ENCODE assay signal across 20 cellular contexts in the genomic region with DNA sequence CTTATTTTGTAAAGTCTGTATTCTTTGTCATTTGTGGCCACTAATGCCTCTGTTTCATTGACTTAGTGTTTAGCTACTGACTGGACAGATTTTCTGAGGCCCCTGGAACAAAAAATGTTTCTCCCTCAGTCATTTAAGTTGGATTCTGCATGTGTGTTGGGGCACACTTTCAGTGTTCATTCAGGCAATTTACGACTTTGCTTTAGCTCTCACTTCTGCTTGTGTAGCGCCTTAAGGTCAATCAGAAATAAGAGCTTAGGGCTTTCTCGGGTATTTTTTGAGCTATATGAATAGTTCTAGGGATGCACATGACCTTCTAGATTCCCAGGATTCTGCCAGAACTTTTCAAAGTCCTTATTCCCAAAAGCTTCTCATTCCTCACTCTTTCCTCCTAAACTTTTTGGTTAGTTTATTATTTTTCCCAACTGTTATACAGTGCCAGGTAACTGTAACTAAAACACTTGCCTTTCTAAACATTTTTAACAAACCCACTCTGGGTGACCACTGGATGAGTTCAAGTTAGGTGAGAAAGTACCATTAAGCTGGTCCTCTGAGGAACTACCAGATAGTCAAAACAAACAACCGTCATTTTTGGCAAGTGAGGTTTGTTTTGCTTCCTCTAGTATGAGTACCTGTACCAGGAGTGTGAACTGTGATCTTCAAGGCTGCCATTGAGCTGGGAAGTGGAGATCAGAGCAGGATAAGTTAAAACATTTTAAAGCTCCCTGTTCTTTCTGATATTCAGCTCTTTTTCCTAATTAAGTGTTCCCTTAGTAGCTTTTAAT.
DNase-seq lines count a peak whose midpoint lies in the region; ATAC-seq, FAIRE-seq and TF ChIP-seq lines count a peak whose summit lies in the region.
"Had no signal": no experiment of that assay in that cellular context is flagged by ENCODE, and none has a peak within 500 bp of the region (broad histone marks: within the 10 kb centered on the region; RNA-seq: fewer than 3 reads in every experiment).

No MANE protein-coding gene starts in this region.

- H3K4me2 ChIP-seq in GM23338, result no peak overlapping the region
- H3K4me2 ChIP-seq in astrocyte (ENCODE audit: low read length), result no peak overlapping the region
- no peak overlapping the region for H3K4me2 ChIP-seq in mesenchymal stem cell (ENCODE audit: low read length, poor library complexity, severe bottlenecking)
- H3K4me2 ChIP-seq in OCI-LY7 (ENCODE audit: low read length), result no peak overlapping the region
- H3K4me2 ChIP-seq: KMS-11 had no signal

- no peaks in the 10 kb centered on the region for H3K36me3 Mint-ChIP-seq in GM23338 (ENCODE audit: low read depth)
- H3K36me3 Mint-ChIP-seq in astrocyte (ENCODE audit: low read depth, unreplicated experiment), result no peaks in the 10 kb centered on the region

- H3K79me2 ChIP-seq in GM23338 (replicated peaks; ENCODE audit: insufficient read depth) (no peaks in the 10 kb centered on the region), astrocyte (ENCODE audit: insufficient read depth, low read length) (no peaks in the 10 kb centered on the region), OCI-LY7 (ENCODE audit: insufficient read depth, low read depth, low read length) (no peaks in the 10 kb centered on the region)

- H3K4me3 ChIP-seq in GM23338, result no peak overlapping the region
- H3K4me3 ChIP-seq in astrocyte (ENCODE audit: insufficient read depth, low read depth, low read length), result no peak overlapping the region
- H3K4me3 ChIP-seq in mesenchymal stem cell (ENCODE audit: insufficient read depth in 1 of 2, low read depth in 1 of 2, low read length in 2 of 2), result no peak overlapping the region
- no peak overlapping the region for H3K4me3 ChIP-seq in OCI-LY7 (ENCODE audit: low read depth, low read length, poor library complexity, severe bottlenecking)

- FAIRE-seq in astrocyte (lab: Jason Lieb, UNC), result peak; percentile 78
- FAIRE-seq: GM18507 had no signal

- H3K36me3 ChIP-seq in GM23338 (ENCODE audit: insufficient read depth) (no peaks in the 10 kb centered on the region), astrocyte (ENCODE audit: insufficient read depth, low read length) (no peaks in the 10 kb centered on the region), mesenchymal stem cell (ENCODE audit: control insufficient read depth in 1 of 2, insufficient read depth in 2 of 2, low read depth in 1 of 2, low read length in 2 of 2) (no peaks in the 10 kb centered on the region), OCI-LY7 (ENCODE audit: insufficient read depth, low read length) (no peaks in the 10 kb centered on the region)

- H4K91ac ChIP-seq in mesenchymal stem cell (ENCODE audit: low read length), result no peak overlapping the region

- POLR2A ChIA-PET in OCI-LY7 (lab: Charles Lee), result no interaction called here

- no peak overlapping the region for H2AK5ac ChIP-seq in mesenchymal stem cell (ENCODE audit: low read length, severe bottlenecking)

- CTCF ChIA-PET in OCI-LY7 (lab: Charles Lee; ENCODE audit: unreplicated experiment), result no interaction called here

- H3K9me3 Mint-ChIP-seq in GM23338 (no peaks in the 10 kb centered on the region), astrocyte (ENCODE audit: unreplicated experiment) (no peaks in the 10 kb centered on the region)

- H3K4me1 ChIP-seq in GM23338 (ENCODE audit: insufficient read depth) (peaks cover 10% of the 10 kb centered on the region), astrocyte (ENCODE audit: insufficient read depth, low read length) (no peaks in the 10 kb centered on the region), mesenchymal stem cell (ENCODE audit: control insufficient read depth, insufficient read depth, low read depth, low read length) (no peaks in the 10 kb centered on the region), OCI-LY7 (ENCODE audit: insufficient read depth, low read length, poor library complexity, severe bottlenecking) (no peaks in the 10 kb centered on the region)
- H3K4me1 ChIP-seq: Caco-2 had no signal

- no peaks in the 10 kb centered on the region for H3K27me3 Mint-ChIP-seq in GM23338 (ENCODE audit: insufficient read depth, low read depth, poor library complexity)
- no peaks in the 10 kb centered on the region for H3K27me3 Mint-ChIP-seq in astrocyte (ENCODE audit: low read depth, unreplicated experiment)

- H2BK15ac ChIP-seq in mesenchymal stem cell (ENCODE audit: low read depth, poor library complexity, severe bottlenecking), result no peak overlapping the region

- H3F3A ChIP-seq in GM23338 (replicated peaks; ENCODE audit: low read depth), result no peaks in the 10 kb centered on the region

- BruUV-seq in OCI-LY7 (replicated peaks; lab: Mats Ljungman, UMichigan), result no TSS peak

- H3K9me3 ChIP-seq in astrocyte (ENCODE audit: insufficient read depth, low read depth, low read length) (no peaks in the 10 kb centered on the region), mesenchymal stem cell (ENCODE audit: control insufficient read depth, low read length) (no peaks in the 10 kb centered on the region), OCI-LY7 (ENCODE audit: low read length) (no peaks in the 10 kb centered on the region)
- H3K9me3 ChIP-seq: Caco-2 had no signal

- intact Hi-C loops in OCI-LY7 (cut with micrococcal nuclease; ENCODE audit: unreplicated experiment), result no loop called here

- peak overlapping the region; percentile 49 for H4K8ac ChIP-seq in mesenchymal stem cell (ENCODE audit: low read length)

- H3K4ac ChIP-seq in mesenchymal stem cell (ENCODE audit: low read depth in 1 of 2, low read length in 2 of 2), result no peak overlapping the region

- no peaks in the 10 kb centered on the region for H3K27me3 ChIP-seq in GM23338 (ENCODE audit: insufficient read depth)
- H3K27me3 ChIP-seq in astrocyte (ENCODE audit: insufficient read depth, low read length), result no peaks in the 10 kb centered on the region
- H3K27me3 ChIP-seq in mesenchymal stem cell (ENCODE audit: control insufficient read depth in 1 of 2, insufficient read depth in 1 of 2, low read length in 2 of 2), result no peaks in the 10 kb centered on the region

- ATAC-seq in GM18867 (IDR thresholded peaks at IDR 0.05; ENCODE audit: unreplicated experiment) (peak; percentile 71), GM23338 (no peak)
- ATAC-seq: SK-N-SH treated with all-trans-retinoic acid at 6 μM for 48 hours had no signal

- H3K18ac ChIP-seq in mesenchymal stem cell (ENCODE audit: low read depth in 1 of 2, low read length in 2 of 2), result peak overlapping the region in 1 of 2 experiments; percentile 12

- H3K9ac ChIP-seq in astrocyte (ENCODE audit: low read length) (no peak overlapping the region), mesenchymal stem cell (ENCODE audit: low read length) (no peak overlapping the region)
- H3K9ac ChIP-seq: KMS-11 had no signal

- H3K23ac ChIP-seq in mesenchymal stem cell (ENCODE audit: low read length in 2 of 2), result no peak overlapping the region

- H2AFZ ChIP-seq in GM23338 (peak overlapping the region; percentile 48; the same call in 1 of the 2 replicates), astrocyte (ENCODE audit: low read depth, low read length) (no peak overlapping the region), mesenchymal stem cell (ENCODE audit: low read depth, low read length) (no peak overlapping the region), OCI-LY7 (ENCODE audit: low read length) (no peak overlapping the region)

- no peaks in the 10 kb centered on the region; the same call in 1 of the 2 replicates for H3K9me2 ChIP-seq in GM23338 (ENCODE audit: insufficient read depth)
- no peaks in the 10 kb centered on the region for H3K9me2 ChIP-seq in OCI-LY7 (ENCODE audit: insufficient read depth, low read length)

- H3K27ac ChIP-seq in GM23338 (ENCODE audit: low read depth), result no peak overlapping the region
- H3K27ac ChIP-seq in astrocyte (ENCODE audit: low read depth, low read length), result no peak overlapping the region
- H3K27ac ChIP-seq in mesenchymal stem cell (ENCODE audit: low read length, poor library complexity, severe bottlenecking), result no peak overlapping the region
- no peak overlapping the region for H3K27ac ChIP-seq in OCI-LY7 (ENCODE audit: low read depth, low read length, poor library complexity, severe bottlenecking)
- H3K27ac ChIP-seq: KMS-11 had no signal

- TF ChIP-seq CTCF in GM23338 (conservative IDR thresholded peaks at IDR 0.05; ENCODE audit: low read depth in 2 of 2), result no peak
- TF ChIP-seq CTCF in astrocyte (IDR thresholded peaks at IDR 0.05; ENCODE audit: insufficient read depth, low read depth, low read length), result no peak
- no peak for TF ChIP-seq CTCF in OCI-LY7 (conservative IDR thresholded peaks at IDR 0.05; ENCODE audit: low read length)

- H4K20me1 ChIP-seq in GM23338 (replicated peaks; ENCODE audit: insufficient read depth) (no peaks in the 10 kb centered on the region), astrocyte (ENCODE audit: insufficient read depth, low read length) (no peaks in the 10 kb centered on the region), OCI-LY7 (ENCODE audit: insufficient read depth, low read length) (no peaks in the 10 kb centered on the region)

- no peak overlapping the region for H2BK5ac ChIP-seq in mesenchymal stem cell (ENCODE audit: low read depth, low read length, poor library complexity, severe bottlenecking)

- H3K4me3 Mint-ChIP-seq in GM23338 (no peak overlapping the region), astrocyte (ENCODE audit: unreplicated experiment) (no peak overlapping the region)

- DNase-seq in GM23338 (ENCODE audit: low spot score) (no peak), astrocyte (ENCODE audit: low read depth) (no peak), mesenchymal stem cell (no peak), DMS53 treated with DMSO at 0.1 percent for 48 hours (lab: John Stamatoyannopoulos, UW; ENCODE audit: unreplicated experiment) (no peak), anterior cingulate cortex (lab: John Stamatoyannopoulos, UW) (no peak), AML-193 (lab: John Stamatoyannopoulos, UW) (no peak), OCI-LY7 (ENCODE audit: low spot score) (no peak)
- DNase-seq: ACHN, Caco-2, DMS53, NCI-H1105, NCI-H1694 treated with DMSO at 0.1 percent for 48 hours, NCI-H226, NCI-H524 treated with DMSO at 0.1 percent for 48 hours, SHP77, T-helper 1 cell had no signal

- H2BK120ac ChIP-seq in mesenchymal stem cell (ENCODE audit: low read depth, low read length), result no peak overlapping the region

- no peak overlapping the region for H3K14ac ChIP-seq in mesenchymal stem cell (ENCODE audit: low read length in 2 of 2)

- no peak overlapping the region for H2BK12ac ChIP-seq in mesenchymal stem cell (ENCODE audit: low read length in 2 of 2)

- WGBS in mesenchymal stem cell, result 39% methylated on average over 2 of the region's 4 CpGs

- H3K4me1 Mint-ChIP-seq in GM23338, result peaks cover 12% of the 10 kb centered on the region; the same call in 2 of the 3 replicates
- no peaks in the 10 kb centered on the region for H3K4me1 Mint-ChIP-seq in astrocyte (ENCODE audit: low read depth, unreplicated experiment)

- no peaks in the 10 kb centered on the region for H3K79me1 ChIP-seq in mesenchymal stem cell (replicated peaks; ENCODE audit: low read length, poor library complexity, severe bottlenecking)

- H3K27ac Mint-ChIP-seq in GM23338 (no peak overlapping the region; the same call in 1 of the 2 replicates), astrocyte (ENCODE audit: unreplicated experiment) (no peak overlapping the region)
